1 cellular context compared by ENCODE assay signal in the genomic region with DNA sequence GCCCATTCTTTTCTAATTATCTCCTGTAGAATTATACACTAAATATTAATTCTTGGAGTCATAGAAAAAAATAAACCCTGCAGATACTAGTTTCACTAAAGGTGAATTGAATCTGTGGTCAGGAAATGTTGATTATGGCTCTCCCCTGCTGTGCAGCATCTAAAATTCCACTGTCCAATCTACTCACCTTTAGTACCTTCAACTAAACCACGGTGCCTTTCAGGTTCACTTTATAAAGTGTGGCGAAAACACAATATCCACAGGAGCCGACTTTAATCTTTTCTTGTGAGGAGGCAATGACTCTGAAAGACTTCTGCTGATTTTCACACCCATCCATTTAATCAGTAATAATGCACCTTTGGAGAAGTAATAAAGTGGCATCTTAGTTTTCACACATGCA.
TF ChIP-seq lines count a peak whose summit lies in the region.

No MANE protein-coding gene starts in this region.

TF ChIP-seq in GM12878, 131 proteins besides CTCF, POLR2A, EP300 and RAD21 (continued from another document):
- TF ChIP-seq TCF12 (IDR thresholded peaks at IDR 0.05; ENCODE audit: low read depth, low read length): no peak
- TF ChIP-seq TCF7 (IDR thresholded peaks at IDR 0.05; ENCODE audit: borderline replicate concordance): no peak
- TF ChIP-seq BCL11A (IDR thresholded peaks at IDR 0.05; ENCODE audit: low read depth, low read length): no peak
- no peak for TF ChIP-seq SMAD1 (IDR thresholded peaks at IDR 0.05; ENCODE audit: low read depth, partially characterized antibody)
- no peak for TF ChIP-seq SRF (IDR thresholded peaks at IDR 0.05; ENCODE audit: low read depth in 2 of 2, low read length in 2 of 2)
- TF ChIP-seq ZNF622 (IDR thresholded peaks at IDR 0.05): no peak
- TF ChIP-seq ATF3 (IDR thresholded peaks at IDR 0.05; ENCODE audit: borderline replicate concordance, extremely low read depth, low read depth, low read length): no peak
- no peak for TF ChIP-seq CEBPB (IDR thresholded peaks at IDR 0.05; ENCODE audit: borderline replicate concordance in 1 of 2, low read depth in 2 of 2, low read length in 2 of 2)
- TF ChIP-seq NFIC (IDR thresholded peaks at IDR 0.05; ENCODE audit: low read depth, low read length): no peak
- no peak for TF ChIP-seq CBX5 (IDR thresholded peaks at IDR 0.05; ENCODE audit: low read depth)
- TF ChIP-seq KDM1A (IDR thresholded peaks at IDR 0.05; ENCODE audit: borderline replicate concordance): no peak
- no peak for TF ChIP-seq MTA2 (IDR thresholded peaks at IDR 0.05; ENCODE audit: low read depth)
